Comparison of ENCODE assay signal across 10 cellular contexts in the genomic region with DNA sequence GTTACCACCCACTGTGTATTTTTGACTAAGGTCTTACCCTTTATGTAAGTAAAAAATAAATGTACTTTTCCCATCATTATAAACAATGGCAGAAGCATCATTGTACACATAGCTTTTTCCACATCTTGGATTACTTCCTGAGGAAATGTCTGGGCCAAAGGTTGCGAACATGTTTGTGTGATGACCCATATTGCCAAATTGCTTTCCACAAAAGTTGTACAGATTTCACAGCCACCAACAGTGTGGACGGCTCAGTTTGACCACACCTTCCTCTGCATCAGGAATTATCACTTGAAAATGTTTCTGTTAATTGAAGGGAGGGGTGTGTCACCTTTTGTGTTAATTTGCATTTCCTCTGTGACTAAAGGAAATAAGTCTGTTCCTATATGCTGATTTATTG. TPM values are rescaled to one million over a fixed set of nuclear protein-coding genes. Genes with fewer than 3 reads are reported as not detected.
DNase-seq lines count a peak whose midpoint lies in the region; ATAC-seq and TF ChIP-seq lines count a peak whose summit lies in the region.
"Had no signal": no experiment of that assay in that cellular context is flagged by ENCODE, and none has a peak within 500 bp of the region (broad histone marks: within the 10 kb centered on the region; RNA-seq: fewer than 3 reads in every experiment).

No MANE protein-coding gene starts in this region.

- TF ChIP-seq CTCF in fibroblast of villous mesenchyme (IDR thresholded peaks at IDR 0.05; ENCODE audit: insufficient read depth, low read depth, low read length) (no peak), GM10266 (IDR thresholded peaks at IDR 0.05; ENCODE audit: control insufficient read depth, insufficient read depth, low read depth, missing control alignments) (no peak)
- TF ChIP-seq CTCF in activated CD8-positive, alpha-beta T cell treated with anti-CD3 and anti-CD28 coated beads for 36 hours (IDR thresholded peaks at IDR 0.05) = no peak

- H3K27me3 Mint-ChIP-seq in activated CD8-positive, alpha-beta T cell treated with anti-CD3 and anti-CD28 coated beads for 36 hours = no peaks in the 10 kb centered on the region
- peaks cover 0 to 5% (median 0%) of the 10 kb centered on the region in 5 donors for H3K27me3 Mint-ChIP-seq in naive thymus-derived CD4-positive, alpha-beta T cell

- H3K27ac ChIP-seq in naive thymus-derived CD4-positive, alpha-beta T cell (ENCODE audit: low read depth, low read length) = no peak overlapping the region

- DNase-seq in GM04504 (ENCODE audit: low read depth) (peak; percentile 62), adipocyte (ENCODE audit: low read depth) (peak; percentile 67), fibroblast of villous mesenchyme (ENCODE audit: low read depth) (peak; percentile 90), cerebellum (ENCODE audit: low spot score) (no peak), GM10266 (ENCODE audit: extremely low spot score) (no peak)
- DNase-seq in activated CD8-positive, alpha-beta T cell treated with anti-CD3 and anti-CD28 coated beads for 36 hours = no peak
- no peak for DNase-seq in naive thymus-derived CD4-positive, alpha-beta T cell
- DNase-seq: DMS79, foreskin melanocyte had no signal

- H3K36me3 ChIP-seq in adipocyte (ENCODE audit: control insufficient read depth, insufficient read depth, low read length, severe bottlenecking) (no peaks in the 10 kb centered on the region), skeletal muscle satellite cell (ENCODE audit: insufficient read depth, low read length) (no peaks in the 10 kb centered on the region)
- H3K36me3 ChIP-seq in naive thymus-derived CD4-positive, alpha-beta T cell (ENCODE audit: control insufficient read depth in 2 of 3, insufficient read depth in 3 of 3, low read length in 3 of 3) = no peaks in the 10 kb centered on the region

- H3K4me1 Mint-ChIP-seq in activated CD8-positive, alpha-beta T cell treated with anti-CD3 and anti-CD28 coated beads for 36 hours (ENCODE audit: low read depth) = no peaks in the 10 kb centered on the region
- H3K4me1 Mint-ChIP-seq in naive thymus-derived CD4-positive, alpha-beta T cell = peaks cover 0 to 9% (median 0%) of the 10 kb centered on the region in 7 donors

- H3K9ac ChIP-seq in adipocyte (ENCODE audit: low read length) (peak overlapping the region; percentile 73), skeletal muscle satellite cell (ENCODE audit: low read depth, low read length) (peak overlapping the region; percentile 83)

- no peak overlapping the region for H3K27ac Mint-ChIP-seq in activated CD8-positive, alpha-beta T cell treated with anti-CD3 and anti-CD28 coated beads for 36 hours
- no peak overlapping the region for H3K27ac Mint-ChIP-seq in naive thymus-derived CD4-positive, alpha-beta T cell

- POLR2A ChIA-PET in activated CD8-positive, alpha-beta T cell treated with anti-CD3 and anti-CD28 coated beads for 36 hours (lab: Charles Lee) = no interaction called here
- POLR2A ChIA-PET in naive thymus-derived CD4-positive, alpha-beta T cell (lab: Charles Lee) = no interaction called here

- CTCF ChIA-PET in activated CD8-positive, alpha-beta T cell treated with anti-CD3 and anti-CD28 coated beads for 36 hours (lab: Charles Lee) = interaction anchor here (0.9 to 9.3 kb wide), 4 partner anchors 9 to 73 kb away, joined by 3 to 184 read pairs (median 27); no protein-coding TSS in a partner anchor
- CTCF ChIA-PET in naive thymus-derived CD4-positive, alpha-beta T cell (lab: Charles Lee) = interaction anchor here (0.8 to 1.7 kb wide), 2 partner anchors 9 to 67 kb away, joined by 4 to 6 read pairs; no protein-coding TSS in a partner anchor

- no peak for ATAC-seq in activated CD8-positive, alpha-beta T cell treated with anti-CD3 and anti-CD28 coated beads for 36 hours
- no peak for ATAC-seq in naive thymus-derived CD4-positive, alpha-beta T cell

- no peaks in the 10 kb centered on the region for H3K36me3 Mint-ChIP-seq in activated CD8-positive, alpha-beta T cell treated with anti-CD3 and anti-CD28 coated beads for 36 hours (ENCODE audit: low read depth)
- H3K36me3 Mint-ChIP-seq in naive thymus-derived CD4-positive, alpha-beta T cell = no peaks in the 10 kb centered on the region

- no peaks in the 10 kb centered on the region for H3K9me3 ChIP-seq in adipocyte (ENCODE audit: control insufficient read depth, low read length)
- H3K9me3 ChIP-seq in skeletal muscle satellite cell (replicated peaks; ENCODE audit: low read length) = no peaks in the 10 kb centered on the region
- H3K9me3 ChIP-seq in naive thymus-derived CD4-positive, alpha-beta T cell (ENCODE audit: control insufficient read depth in 2 of 3, low read length in 3 of 3) = no peaks in the 10 kb centered on the region

- no peak overlapping the region for H3K4me3 Mint-ChIP-seq in activated CD8-positive, alpha-beta T cell treated with anti-CD3 and anti-CD28 coated beads for 36 hours
- H3K4me3 Mint-ChIP-seq in naive thymus-derived CD4-positive, alpha-beta T cell = no peak overlapping the region

- no peaks in the 10 kb centered on the region for H3K9me3 Mint-ChIP-seq in activated CD8-positive, alpha-beta T cell treated with anti-CD3 and anti-CD28 coated beads for 36 hours
- no peaks in the 10 kb centered on the region for H3K9me3 Mint-ChIP-seq in naive thymus-derived CD4-positive, alpha-beta T cell

- H3K4me3 ChIP-seq in adipocyte (ENCODE audit: low read length) (peak overlapping the region; percentile 69), fibroblast of villous mesenchyme (ENCODE audit: low read depth, low read length) (peak overlapping the region; percentile 21), skeletal muscle satellite cell (ENCODE audit: low read length) (peak overlapping the region; percentile 50)
- no peak overlapping the region for H3K4me3 ChIP-seq in naive thymus-derived CD4-positive, alpha-beta T cell (ENCODE audit: low read length)

- H3K4me2 ChIP-seq in skeletal muscle satellite cell (ENCODE audit: low read length) = peak overlapping the region; percentile 75

- H3K27me3 ChIP-seq in adipocyte (replicated peaks; ENCODE audit: control insufficient read depth, insufficient read depth, low read length) (no peaks in the 10 kb centered on the region), skeletal muscle satellite cell (ENCODE audit: control insufficient read depth, insufficient read depth, low read length) (no peaks in the 10 kb centered on the region)
- H3K27me3 ChIP-seq in naive thymus-derived CD4-positive, alpha-beta T cell (ENCODE audit: control insufficient read depth in 2 of 2, insufficient read depth in 2 of 2, low read length in 2 of 2) = no peaks in the 10 kb centered on the region

- intact Hi-C loops in activated CD8-positive, alpha-beta T cell treated with anti-CD3 and anti-CD28 coated beads for 36 hours (cut with micrococcal nuclease) = no loop called here
- intact Hi-C loops in naive thymus-derived CD4-positive, alpha-beta T cell (cut with micrococcal nuclease) = no loop called here

- H3K4me1 ChIP-seq in adipocyte (ENCODE audit: control insufficient read depth, insufficient read depth, low read length) (peaks cover 49% of the 10 kb centered on the region), skeletal muscle satellite cell (ENCODE audit: control insufficient read depth, insufficient read depth, low read length) (peaks cover 44% of the 10 kb centered on the region)
- H3K4me1 ChIP-seq in naive thymus-derived CD4-positive, alpha-beta T cell (ENCODE audit: control insufficient read depth in 2 of 2, insufficient read depth in 2 of 2, low read length in 2 of 2) = no peaks in the 10 kb centered on the region

RNA-seq across cellular contexts. Expression of gene AKNAD1, which starts 25.7 kb away (rescaled TPM):
- total RNA-seq in fibroblast of villous mesenchyme = 0.86 and 1.6 TPM in 2 replicates
- not detected in 2 replicates for total RNA-seq in skeletal muscle satellite cell (2012; rRNA removed)
- 1.3 TPM for total RNA-seq in cerebellum
- total RNA-seq in activated CD8-positive, alpha-beta T cell treated with anti-CD3 and anti-CD28 coated beads for 36 hours = not detected
- not detected for total RNA-seq in naive thymus-derived CD4-positive, alpha-beta T cell
- polyA plus RNA-seq in naive thymus-derived CD4-positive, alpha-beta T cell = not detected

RNA-seq across cellular contexts. Expression of gene GPSM2, which starts 45.6 kb away (rescaled TPM):
- 24.2 and 35.0 TPM in 2 replicates for total RNA-seq in fibroblast of villous mesenchyme
- 27.6 and 30.4 TPM in 2 replicates for total RNA-seq in skeletal muscle satellite cell (2012; rRNA removed)
- total RNA-seq in cerebellum = 48.0 TPM
- total RNA-seq in activated CD8-positive, alpha-beta T cell treated with anti-CD3 and anti-CD28 coated beads for 36 hours = 10 to 100 TPM; 10.6 to 11.1 TPM
- total RNA-seq in naive thymus-derived CD4-positive, alpha-beta T cell = 10 to 100 TPM in 1 of 5 experiments, 1 to 10 TPM in 1, under 1 TPM in 3; 0.38 to 24.7 (median 0.41) TPM
- 1 to 10 TPM in 1 of 2 donors, under 1 TPM in 1; 0.15 to 1.5 TPM for polyA plus RNA-seq in naive thymus-derived CD4-positive, alpha-beta T cell

Comparison
In these comparisons a context has a peak if more than half of its experiments do, and no peak if none do; other contexts are left out.
1. DNase-seq: peak in GM04504 (single experiment), adipocyte (single experiment) and fibroblast of villous mesenchyme (single experiment); none in cerebellum (single experiment), activated CD8-positive, alpha-beta T cell treated with anti-CD3 and anti-CD28 coated beads for 36 hours (single experiment), GM10266 (single experiment) and naive thymus-derived CD4-positive, alpha-beta T cell (0 of 9).